8 cellular contexts compared by ENCODE assay signal in genomic region chr6:153231048-153231635, GRCh38.
A peak's percentile ranks its signal among the peaks of the same experiment; 100 is the strongest.
DNase-seq lines count a peak whose midpoint lies in the region; ATAC-seq and TF ChIP-seq lines count a peak whose summit lies in the region.

No MANE protein-coding gene starts in this region.

- no peaks in the 10 kb centered on the region for H3K27me3 Mint-ChIP-seq in activated CD8-positive, alpha-beta memory T cell treated with anti-CD3 and anti-CD28 coated beads, Interleukin-2, amount 10 ng/mL, durations not matched to agents 7 days and 5 days
- H3K27me3 Mint-ChIP-seq in endodermal cell (ENCODE audit: insufficient read depth) (peaks cover 4% of the 10 kb centered on the region), mesothelial cell of epicardium (ENCODE audit: low read depth) (peaks cover 11% of the 10 kb centered on the region)

- no peaks in the 10 kb centered on the region for H3K4me1 Mint-ChIP-seq in activated CD8-positive, alpha-beta memory T cell treated with anti-CD3 and anti-CD28 coated beads, Interleukin-2, amount 10 ng/mL, durations not matched to agents 7 days and 5 days
- no peaks in the 10 kb centered on the region for H3K4me1 Mint-ChIP-seq in endodermal cell
- peaks cover 2% of the 10 kb centered on the region for H3K4me1 Mint-ChIP-seq in mesothelial cell of epicardium

- CTCF ChIA-PET in activated CD8-positive, alpha-beta memory T cell treated with anti-CD3 and anti-CD28 coated beads, Interleukin-2, amount 10 ng/mL, durations not matched to agents 7 days and 5 days (lab: Charles Lee): interaction anchor here (0.6 to 1.3 kb wide), 2 partner anchors 82 to 716 kb away, joined by 3 to 4 read pairs; no protein-coding TSS in a partner anchor

- peak; percentile 94 for TF ChIP-seq CTCF in RWPE2 (IDR thresholded peaks at IDR 0.05; ENCODE audit: poor library complexity, severe bottlenecking)
- peak; percentile 99 for TF ChIP-seq CTCF in endodermal cell (conservative IDR thresholded peaks at IDR 0.05)
- peak; percentile 89 for TF ChIP-seq CTCF in mesothelial cell of epicardium (IDR thresholded peaks at IDR 0.05; ENCODE audit: unreplicated experiment)

- H3K27ac Mint-ChIP-seq in activated CD8-positive, alpha-beta memory T cell treated with anti-CD3 and anti-CD28 coated beads, Interleukin-2, amount 10 ng/mL, durations not matched to agents 7 days and 5 days: no peak overlapping the region
- H3K27ac Mint-ChIP-seq in endodermal cell (no peak overlapping the region), mesothelial cell of epicardium (no peak overlapping the region)

- H3K27ac ChIP-seq in RWPE2 (ENCODE audit: poor library complexity, severe bottlenecking) (no peak overlapping the region), endodermal cell (ENCODE audit: low read depth, low read length) (no peak overlapping the region)

- no peak for ATAC-seq in activated CD8-positive, alpha-beta memory T cell treated with anti-CD3 and anti-CD28 coated beads, Interleukin-2, amount 10 ng/mL, durations not matched to agents 7 days and 5 days
- ATAC-seq in HG03442 (IDR thresholded peaks at IDR 0.05; ENCODE audit: unreplicated experiment) (peak; percentile 57), RWPE2 (ENCODE audit: low read depth) (peak; percentile 58; the same call in 2 of the 3 replicates)

- peak; percentile 48 for DNase-seq in activated CD8-positive, alpha-beta memory T cell treated with anti-CD3 and anti-CD28 coated beads, Interleukin-2, amount 10 ng/mL, durations not matched to agents 7 days and 5 days
- no peak for DNase-seq in activated CD8-positive, alpha-beta memory T cell treated with anti-CD3 and anti-CD28 coated beads, Interleukin-2, amount 50 U/mL, for 4 hours
- no peak for DNase-seq in RWPE2 (ENCODE audit: low spot score)
- peak; percentile 92 for DNase-seq in endodermal cell
- DNase-seq in mesothelial cell of epicardium (ENCODE audit: low spot score in 2 of 2, unreplicated experiment in 2 of 2): peak; percentile 33 to 75
- no peak for DNase-seq in central memory CD4-positive, alpha-beta T cell
- DNase-seq in activated gamma-delta T cell treated with Interleukin-2 at 50 U/mL for 16 hours: no peak

- H3K4me1 ChIP-seq in RWPE2 (ENCODE audit: insufficient read depth, poor library complexity, severe bottlenecking): no peaks in the 10 kb centered on the region
- no peaks in the 10 kb centered on the region for H3K4me1 ChIP-seq in endodermal cell (ENCODE audit: control insufficient read depth, insufficient read depth, low read length)

- 27 to 39% methylated on average over 6 to 12 of the region's 12 CpGs for WGBS in endodermal cell (ENCODE audit: insufficient coverage in 1 of 2, insufficient read length in 1 of 2), 2 experiments

- H3K9me3 Mint-ChIP-seq in activated CD8-positive, alpha-beta memory T cell treated with anti-CD3 and anti-CD28 coated beads, Interleukin-2, amount 10 ng/mL, durations not matched to agents 7 days and 5 days (ENCODE audit: low read depth): peaks cover 3% of the 10 kb centered on the region
- H3K9me3 Mint-ChIP-seq in endodermal cell (no peaks in the 10 kb centered on the region), mesothelial cell of epicardium (peaks cover 3% of the 10 kb centered on the region)

- no peaks in the 10 kb centered on the region for H3K36me3 Mint-ChIP-seq in activated CD8-positive, alpha-beta memory T cell treated with anti-CD3 and anti-CD28 coated beads, Interleukin-2, amount 10 ng/mL, durations not matched to agents 7 days and 5 days
- H3K36me3 Mint-ChIP-seq in endodermal cell (ENCODE audit: low read depth) (no peaks in the 10 kb centered on the region), mesothelial cell of epicardium (no peaks in the 10 kb centered on the region)

- H3K36me3 ChIP-seq in RWPE2 (ENCODE audit: low read depth) (no peaks in the 10 kb centered on the region), endodermal cell (ENCODE audit: control insufficient read depth, insufficient read depth, low read length) (no peaks in the 10 kb centered on the region)

- H3K27me3 ChIP-seq in RWPE2 (ENCODE audit: insufficient read depth, poor library complexity, severe bottlenecking) (no peaks in the 10 kb centered on the region), endodermal cell (ENCODE audit: control insufficient read depth, insufficient read depth, low read length, poor library complexity, severe bottlenecking) (no peaks in the 10 kb centered on the region)

- no peaks in the 10 kb centered on the region for H3K9me3 ChIP-seq in RWPE2 (ENCODE audit: severe bottlenecking)
- no peaks in the 10 kb centered on the region for H3K9me3 ChIP-seq in endodermal cell (ENCODE audit: control insufficient read depth, low read length)

- no peak overlapping the region for H3K4me3 Mint-ChIP-seq in activated CD8-positive, alpha-beta memory T cell treated with anti-CD3 and anti-CD28 coated beads, Interleukin-2, amount 10 ng/mL, durations not matched to agents 7 days and 5 days
- no peak overlapping the region for H3K4me3 Mint-ChIP-seq in endodermal cell
- no peak overlapping the region for H3K4me3 Mint-ChIP-seq in mesothelial cell of epicardium

- no peak overlapping the region for H3K4me3 ChIP-seq in RWPE2 (ENCODE audit: severe bottlenecking)
- no peak overlapping the region for H3K4me3 ChIP-seq in endodermal cell (ENCODE audit: low read length)

- no peak overlapping the region for H3K9ac ChIP-seq in endodermal cell (ENCODE audit: extremely low read depth, low read length, poor library complexity, severe bottlenecking)

Comparison
In these comparisons a context has a peak if more than half of its experiments do, and no peak if none do; other contexts are left out.
1. DNase-seq: peak in activated CD8-positive, alpha-beta memory T cell treated with anti-CD3 and anti-CD28 coated beads, Interleukin-2, amount 10 ng/mL, durations not matched to agents 7 days and 5 days (single experiment), endodermal cell (single experiment) and mesothelial cell of epicardium (2 of 2); none in activated CD8-positive, alpha-beta memory T cell treated with anti-CD3 and anti-CD28 coated beads, Interleukin-2, amount 50 U/mL, for 4 hours (single experiment), RWPE2 (single experiment), central memory CD4-positive, alpha-beta T cell (single experiment) and activated gamma-delta T cell treated with Interleukin-2 at 50 U/mL for 16 hours (single experiment).
2. Peak in every context shown above with its lines, with median percentiles within 50 percentile points of each other: CTCF ChIP-seq.